21 cellular contexts compared by ENCODE assay signal in genomic region chr7:44576228-44576627, GRCh38. TPM values are rescaled to one million over a fixed set of nuclear protein-coding genes. Genes with fewer than 3 reads are reported as not detected.
DNase-seq lines count a peak whose midpoint lies in the region; ATAC-seq and TF ChIP-seq lines count a peak whose summit lies in the region.
"Had no signal": no experiment of that assay in that cellular context is flagged by ENCODE, and none has a peak within 500 bp of the region (broad histone marks: within the 10 kb centered on the region; RNA-seq: fewer than 3 reads in every experiment).

No MANE protein-coding gene starts in this region.

- H3K9me3 Mint-ChIP-seq in activated naive CD4-positive, alpha-beta T cell treated with anti-CD3 and anti-CD28 coated beads, Interleukin-2, amount 10 ng/mL, durations not matched to agents 7 days and 5 days: no peaks in the 10 kb centered on the region
- H3K9me3 Mint-ChIP-seq in activated B cell treated with CpG ODN at 0.5 μM for 24 hours (no peaks in the 10 kb centered on the region), endothelial cell (ENCODE audit: unreplicated experiment) (no peaks in the 10 kb centered on the region), progenitor cell of endocrine pancreas (ENCODE audit: low read depth) (no peaks in the 10 kb centered on the region)

- TF ChIP-seq CTCF in activated B cell treated with CpG ODN at 0.5 μM for 24 hours (IDR thresholded peaks at IDR 0.05): no peak
- no peak for TF ChIP-seq CTCF in endothelial cell (IDR thresholded peaks at IDR 0.05; ENCODE audit: unreplicated experiment)
- no peak for TF ChIP-seq CTCF in progenitor cell of endocrine pancreas (IDR thresholded peaks at IDR 0.05; ENCODE audit: unreplicated experiment)

- H3K27me3 Mint-ChIP-seq in activated naive CD4-positive, alpha-beta T cell treated with anti-CD3 and anti-CD28 coated beads, Interleukin-2, amount 10 ng/mL, durations not matched to agents 7 days and 5 days: no peaks in the 10 kb centered on the region
- no peaks in the 10 kb centered on the region for H3K27me3 Mint-ChIP-seq in activated B cell treated with CpG ODN at 0.5 μM for 24 hours
- H3K27me3 Mint-ChIP-seq in endothelial cell (ENCODE audit: unreplicated experiment): no peaks in the 10 kb centered on the region
- no peaks in the 10 kb centered on the region for H3K27me3 Mint-ChIP-seq in progenitor cell of endocrine pancreas

- CTCF ChIA-PET in activated naive CD4-positive, alpha-beta T cell treated with anti-CD3 and anti-CD28 coated beads, Interleukin-2, amount 10 ng/mL, durations not matched to agents 7 days and 5 days (lab: Charles Lee): interaction anchor here (1.0 kb wide), 1 partner anchor 11 kb away, joined by 3 read pairs; no protein-coding TSS in a partner anchor
- CTCF ChIA-PET in activated B cell treated with CpG ODN at 0.5 μM for 24 hours (lab: Charles Lee): interaction anchor here (1.4 to 2.0 kb wide), 2 partner anchors 11 to 560 kb away, joined by 3 to 5 read pairs; no protein-coding TSS in a partner anchor

- H3K4me1 Mint-ChIP-seq in activated naive CD4-positive, alpha-beta T cell treated with anti-CD3 and anti-CD28 coated beads, Interleukin-2, amount 10 ng/mL, durations not matched to agents 7 days and 5 days: peaks cover 71% of the 10 kb centered on the region
- H3K4me1 Mint-ChIP-seq in activated B cell treated with CpG ODN at 0.5 μM for 24 hours: peaks cover 51% of the 10 kb centered on the region
- H3K4me1 Mint-ChIP-seq in endothelial cell (ENCODE audit: unreplicated experiment): peaks cover 25% of the 10 kb centered on the region
- H3K4me1 Mint-ChIP-seq in progenitor cell of endocrine pancreas (ENCODE audit: low read depth): peaks cover 33% of the 10 kb centered on the region

- peak overlapping the region; percentile 51 for H3K27ac Mint-ChIP-seq in activated naive CD4-positive, alpha-beta T cell treated with anti-CD3 and anti-CD28 coated beads, Interleukin-2, amount 10 ng/mL, durations not matched to agents 7 days and 5 days
- H3K27ac Mint-ChIP-seq in activated B cell treated with CpG ODN at 0.5 μM for 24 hours (peak overlapping the region; percentile 7), endothelial cell (ENCODE audit: unreplicated experiment) (peak overlapping the region; percentile 36), progenitor cell of endocrine pancreas (peak overlapping the region; percentile 2)

- POLR2A ChIA-PET in activated B cell treated with CpG ODN at 0.5 μM for 24 hours (lab: Charles Lee): interaction anchor here (0.6 to 0.7 kb wide), 2 partner anchors 11 to 177 kb away, joined by 3 to 4 read pairs; no protein-coding TSS in a partner anchor

- ATAC-seq in activated B cell treated with CpG ODN at 0.5 μM for 24 hours (ENCODE audit: low read depth) (no peak), GM21423 (IDR thresholded peaks at IDR 0.05; ENCODE audit: unreplicated experiment) (no peak)
- ATAC-seq: Right ventricle myocardium inferior had no signal

- peak overlapping the region; percentile 14 for H3K4me3 Mint-ChIP-seq in activated naive CD4-positive, alpha-beta T cell treated with anti-CD3 and anti-CD28 coated beads, Interleukin-2, amount 10 ng/mL, durations not matched to agents 7 days and 5 days
- no peak overlapping the region for H3K4me3 Mint-ChIP-seq in activated B cell treated with CpG ODN at 0.5 μM for 24 hours
- H3K4me3 Mint-ChIP-seq in endothelial cell (ENCODE audit: unreplicated experiment): no peak overlapping the region
- peak overlapping the region; percentile 12 for H3K4me3 Mint-ChIP-seq in progenitor cell of endocrine pancreas (ENCODE audit: low read depth)

- no peak for DNase-seq in activated naive CD4-positive, alpha-beta T cell treated with anti-CD3 and anti-CD28 coated beads, Interleukin-2, amount 10 ng/mL, durations not matched to agents 7 days and 5 days
- no peak for DNase-seq in activated naive CD4-positive, alpha-beta T cell treated with anti-CD3 and anti-CD28 coated beads, Interleukin-2, amount 50 U/mL, for 16 hours
- no peak for DNase-seq in activated B cell treated with CpG ODN at 0.5 μM for 24 hours
- no peak for DNase-seq in endothelial cell (ENCODE audit: low spot score)
- no peak for DNase-seq in progenitor cell of endocrine pancreas (ENCODE audit: low spot score, unreplicated experiment)
- DNase-seq in NOMO-1 treated with DMSO at 0.1 percent for 48 hours (lab: John Stamatoyannopoulos, UW; ENCODE audit: unreplicated experiment): no peak
- DNase-seq in NCI-H526 treated with DMSO at 0.1 percent for 48 hours (lab: John Stamatoyannopoulos, UW): no peak
- DNase-seq: activated T-cell treated with anti-CD3 and anti-CD28 coated beads, Interleukin-2, amount 50 U/mL, for 1 hour; aorta; colonic mucosa; COR-L47; midbrain; MV-4-11; NCI-H2081 treated with DMSO at 0.1 percent for 48 hours; NCI-H510A treated with DMSO at 0.1 percent for 48 hours; small intestine; stimulated activated CD4-positive, alpha-beta T cell treated with anti-CD3 and anti-CD28 coated beads, Interleukin-4, amount 100 ng/mL, for 24 hours had no signal

- intact Hi-C loops in activated B cell treated with CpG ODN at 0.5 μM for 24 hours (cut with micrococcal nuclease): loop anchor here (10.0 kb wide), 1 partner anchor 531 kb away; the partner anchor contains the start of gene DBNL

- peaks cover 69% of the 10 kb centered on the region for H3K36me3 Mint-ChIP-seq in activated naive CD4-positive, alpha-beta T cell treated with anti-CD3 and anti-CD28 coated beads, Interleukin-2, amount 10 ng/mL, durations not matched to agents 7 days and 5 days
- H3K36me3 Mint-ChIP-seq in activated B cell treated with CpG ODN at 0.5 μM for 24 hours (ENCODE audit: low read depth) (peaks cover 77% of the 10 kb centered on the region), endothelial cell (ENCODE audit: low read depth, unreplicated experiment) (peaks cover 37% of the 10 kb centered on the region), progenitor cell of endocrine pancreas (ENCODE audit: insufficient read depth) (peaks cover 25% of the 10 kb centered on the region)

RNA-seq across cellular contexts. Expression of gene DDX56, which starts 2.5 kb away (rescaled TPM):
- total RNA-seq in activated B cell treated with CpG ODN at 0.5 μM for 24 hours (92.6 and 99.7 TPM in 2 replicates), endothelial cell (ENCODE audit: unreplicated experiment) (71.6 TPM), progenitor cell of endocrine pancreas (111 and 120 TPM in 2 replicates)

RNA-seq across cellular contexts. Expression of gene TMED4, which starts 5.8 kb away (rescaled TPM):
- total RNA-seq in activated B cell treated with CpG ODN at 0.5 μM for 24 hours (61.7 and 70.1 TPM in 2 replicates), endothelial cell (ENCODE audit: unreplicated experiment) (79.4 TPM), progenitor cell of endocrine pancreas (117 and 119 TPM in 2 replicates)

RNA-seq across cellular contexts. Expression of gene OGDH, which starts 30.2 kb away (rescaled TPM):
- total RNA-seq in activated B cell treated with CpG ODN at 0.5 μM for 24 hours (79.5 and 81.7 TPM in 2 replicates), endothelial cell (ENCODE audit: unreplicated experiment) (67.1 TPM), progenitor cell of endocrine pancreas (93.5 and 105 TPM in 2 replicates)

RNA-seq across cellular contexts. Expression of gene NPC1L1, which starts 35.1 kb away (rescaled TPM):
- total RNA-seq in activated B cell treated with CpG ODN at 0.5 μM for 24 hours: not detected in 2 replicates
- total RNA-seq in endothelial cell (ENCODE audit: unreplicated experiment): not detected
- total RNA-seq in progenitor cell of endocrine pancreas: 21.0 and 21.2 TPM in 2 replicates
- total RNA-seq: fibroblast of villous mesenchyme, temporal lobe had no signal

Comparison
In these comparisons a context has a peak if more than half of its experiments do, and no peak if none do; other contexts are left out.
1. H3K4me3 Mint-ChIP-seq: peak in activated naive CD4-positive, alpha-beta T cell treated with anti-CD3 and anti-CD28 coated beads, Interleukin-2, amount 10 ng/mL, durations not matched to agents 7 days and 5 days (single experiment) and progenitor cell of endocrine pancreas (single experiment); none in activated B cell treated with CpG ODN at 0.5 μM for 24 hours (single experiment) and endothelial cell (single experiment).
2. Peak in every context shown above with its lines, with median percentiles within 50 percentile points of each other: H3K27ac Mint-ChIP-seq.